In the genomic region with DNA sequence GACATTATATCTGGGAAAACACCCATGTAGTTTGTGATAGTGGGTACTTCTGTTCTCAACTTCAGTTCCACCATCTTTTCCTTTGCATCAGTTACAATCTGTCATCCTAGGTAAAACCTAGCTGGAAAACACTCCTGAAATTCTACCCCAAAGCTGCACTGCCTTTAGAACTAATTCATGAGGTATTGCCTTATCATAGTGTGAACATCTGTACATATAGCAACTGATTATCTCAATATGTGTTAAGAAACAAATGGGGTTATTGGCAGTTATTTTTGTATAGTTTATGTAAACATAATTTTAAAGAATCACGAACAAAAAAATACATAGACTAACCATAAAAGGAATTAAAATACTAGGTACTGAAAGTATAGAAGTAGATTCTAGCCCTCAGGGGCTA, we compare ENCODE assay signal across 8 cellular contexts.
"Had no signal": no experiment of that assay in that cellular context is flagged by ENCODE, and none has a peak within 500 bp of the region (broad histone marks: within the 10 kb centered on the region; RNA-seq: fewer than 3 reads in every experiment).

No MANE protein-coding gene starts in this region.

- H3K4me2 ChIP-seq: GM23338 had no signal

- H2AFZ ChIP-seq: GM23338 had no signal

- H3K4me1 Mint-ChIP-seq: GM23338, H9 had no signal

- H3K9me3 Mint-ChIP-seq: GM23338, H9 had no signal

- ATAC-seq: GM23338 had no signal

- H3K27ac Mint-ChIP-seq: GM23338, H9 had no signal

- H3K4me3 ChIP-seq: GM23338 had no signal

- FAIRE-seq: H1, H54, HTR-8/SVneo had no signal

- H3K4me3 Mint-ChIP-seq: GM23338, H9 had no signal

- DNase-seq: H9, HCEC 1CT, IMR-90, KBM-7 had no signal
